In the genomic region with DNA sequence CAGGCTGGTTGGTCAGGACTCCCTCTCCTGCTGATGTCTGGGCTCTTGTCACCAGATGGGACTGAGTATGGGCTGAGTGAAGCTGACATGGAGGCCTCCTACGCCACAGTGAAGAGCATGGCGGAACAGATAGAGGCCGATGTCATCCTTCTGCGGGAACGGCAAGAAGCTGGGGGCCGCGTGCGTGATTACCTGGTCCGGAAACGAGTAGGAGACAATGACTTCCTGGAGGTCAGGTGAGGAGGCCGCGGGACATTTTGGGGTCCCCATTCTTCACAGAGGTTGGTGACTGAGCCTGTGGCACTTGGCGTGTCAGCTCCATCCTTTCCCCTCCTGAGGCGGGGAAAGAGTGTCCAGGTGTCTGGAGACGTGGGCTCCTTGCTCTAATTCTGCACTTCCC, we compare ENCODE assay signal across 18 cellular contexts. TPM values are rescaled to one million over a fixed set of nuclear protein-coding genes. Genes with fewer than 3 reads are reported as not detected.
DNase-seq lines count a peak whose midpoint lies in the region; ATAC-seq and TF ChIP-seq lines count a peak whose summit lies in the region.
"Had no signal": no experiment of that assay in that cellular context is flagged by ENCODE, and none has a peak within 500 bp of the region (broad histone marks: within the 10 kb centered on the region; RNA-seq: fewer than 3 reads in every experiment).

No MANE protein-coding gene starts in this region.

- WGBS in testis, 2 donors = 89 to 94% methylated on average over 13 to 15 of the region's 15 CpGs

- no peaks in the 10 kb centered on the region for H3K9me3 Mint-ChIP-seq in activated naive CD4-positive, alpha-beta T cell treated with anti-CD3 and anti-CD28 coated beads, Interleukin-2, amount 50 U/mL, for 72 hours
- no peaks in the 10 kb centered on the region for H3K9me3 Mint-ChIP-seq in nephron
- H3K9me3 Mint-ChIP-seq: CD4-positive, alpha-beta memory T cell; HFFc6 had no signal

- CTCF ChIA-PET in RWPE1 (lab: Yijun Ruan, JAX) = interaction anchor here (0.7 kb wide), 1 partner anchor 10 kb away, joined by 4 read pairs; no protein-coding TSS in a partner anchor

- intact Hi-C loops in testis (cut with DNase I; ENCODE audit: low total_unique reads) = no loop called here

- peaks cover 0 to 16% of the 10 kb centered on the region in 2 donors for H3K36me3 Mint-ChIP-seq in activated naive CD4-positive, alpha-beta T cell treated with anti-CD3 and anti-CD28 coated beads, Interleukin-2, amount 50 U/mL, for 72 hours
- peaks cover 25% of the 10 kb centered on the region for H3K36me3 Mint-ChIP-seq in nephron (ENCODE audit: low read depth)

- POLR2A ChIA-PET in RWPE1 (lab: Yijun Ruan, JAX; ENCODE audit: low non-redundant PET) = no interaction called here

- H3K9me3 ChIP-seq in testis = no peaks in the 10 kb centered on the region

- H3K27ac Mint-ChIP-seq in activated naive CD4-positive, alpha-beta T cell treated with anti-CD3 and anti-CD28 coated beads, Interleukin-2, amount 50 U/mL, for 72 hours = peak overlapping the region; percentile 75 to 81
- peak overlapping the region in 2 of 3 experiments; percentile 79 to 84 for H3K27ac Mint-ChIP-seq in nephron

- H3K36me3 ChIP-seq in testis (ENCODE audit: low read depth, missing control alignments) = no peaks in the 10 kb centered on the region

- no peaks in the 10 kb centered on the region for H3K27me3 ChIP-seq in testis

- H3K27ac ChIP-seq in RWPE1 (peak overlapping the region; percentile 76), testis (peak overlapping the region; percentile 20 to 25)

- no peak for TF ChIP-seq CTCF in RWPE1 (conservative IDR thresholded peaks at IDR 0.05; ENCODE audit: low read depth)
- no peak for TF ChIP-seq CTCF in nephron (IDR thresholded peaks at IDR 0.05; ENCODE audit: unreplicated experiment in 3 of 3)
- TF ChIP-seq CTCF in testis (IDR thresholded peaks at IDR 0.05) = no peak

- no peak overlapping the region for H3K4me3 Mint-ChIP-seq in nephron
- H3K4me3 Mint-ChIP-seq: HFFc6 had no signal

- no peak for TF ChIP-seq POLR2A in testis (IDR thresholded peaks at IDR 0.05)

- no peak for ATAC-seq in activated naive CD4-positive, alpha-beta T cell treated with anti-CD3 and anti-CD28 coated beads, Interleukin-2, amount 50 U/mL, for 72 hours
- ATAC-seq: HepG2 had no signal

- no peak overlapping the region for H3K4me3 ChIP-seq in testis

- H3K4me1 ChIP-seq in testis = peaks cover 32% of the 10 kb centered on the region

- DNase-seq in activated naive CD4-positive, alpha-beta T cell treated with anti-CD3 and anti-CD28 coated beads, Interleukin-2, amount 50 U/mL, for 72 hours (ENCODE audit: low spot score in 2 of 2) = no peak
- no peak for DNase-seq in activated naive CD4-positive, alpha-beta T cell treated with anti-CD3 and anti-CD28 coated beads, Interleukin-2, amount 50 U/mL, for 16 hours
- no peak for DNase-seq in RWPE1 (ENCODE audit: low spot score)
- no peak for DNase-seq in testis
- no peak for DNase-seq in NCI-H510A treated with DMSO at 0.1 percent for 48 hours (lab: John Stamatoyannopoulos, UW)
- no peak for DNase-seq in amygdala (lab: John Stamatoyannopoulos, UW)
- DNase-seq: GDM1; HFFc6; KBM-7; NCI-H1105 treated with DMSO at 0.1 percent for 48 hours; NCI-H1694; NCI-H2081 treated with DMSO at 0.1 percent for 48 hours; NCI-H748 treated with DMSO at 0.1 percent for 48 hours; NK-92 treated with Interleukin-12 subunit alpha and Interleukin-12 subunit beta, amount 100 ng/mL, for 24 hours; Right ventricle myocardium superior had no signal

- H3K27me3 Mint-ChIP-seq in nephron (ENCODE audit: low read depth) = no peaks in the 10 kb centered on the region
- H3K27me3 Mint-ChIP-seq: CD4-positive, alpha-beta memory T cell had no signal

- H3K4me1 Mint-ChIP-seq in nephron = peaks cover 70% of the 10 kb centered on the region

RNA-seq across cellular contexts. Expression of a gene that starts 10.1 kb away (rescaled TPM):
- total RNA-seq in activated naive CD4-positive, alpha-beta T cell treated with anti-CD3 and anti-CD28 coated beads, Interleukin-2, amount 50 U/mL, for 72 hours = 100 to 1,000 TPM; 109 to 142 TPM
- total RNA-seq in testis = 10 to 100 TPM; 81.5 to 89.8 TPM
- polyA plus RNA-seq in testis (ENCODE audit: insufficient read depth, low read depth, low replicate concordance) = 53.1 TPM

RNA-seq across cellular contexts. Expression of a gene that starts 15.1 kb away (rescaled TPM):
- 10 to 100 TPM; 70.0 to 79.0 TPM for total RNA-seq in activated naive CD4-positive, alpha-beta T cell treated with anti-CD3 and anti-CD28 coated beads, Interleukin-2, amount 50 U/mL, for 72 hours
- 10 to 100 TPM; 70.3 to 91.0 TPM for total RNA-seq in testis
- polyA plus RNA-seq in testis (ENCODE audit: insufficient read depth, low read depth, low replicate concordance) = 40.9 TPM

RNA-seq across cellular contexts. Expression of a gene that starts 34.1 kb away (rescaled TPM):
- total RNA-seq in activated naive CD4-positive, alpha-beta T cell treated with anti-CD3 and anti-CD28 coated beads, Interleukin-2, amount 50 U/mL, for 72 hours = 100 to 1,000 TPM; 116 to 120 TPM
- total RNA-seq in testis = 10 to 100 TPM; 44.3 to 57.6 TPM
- 95.1 TPM for polyA plus RNA-seq in testis (ENCODE audit: insufficient read depth, low read depth, low replicate concordance)

RNA-seq across cellular contexts. Expression of a gene that starts 39.9 kb away (rescaled TPM):
- 100 to 1,000 TPM; 142 to 241 TPM for total RNA-seq in activated naive CD4-positive, alpha-beta T cell treated with anti-CD3 and anti-CD28 coated beads, Interleukin-2, amount 50 U/mL, for 72 hours
- total RNA-seq in testis = 100 to 1,000 TPM; 295 to 331 TPM
- polyA plus RNA-seq in testis (ENCODE audit: insufficient read depth, low read depth, low replicate concordance) = 90.8 TPM

RNA-seq across cellular contexts. Expression of a gene that starts 59.4 kb away (rescaled TPM):
- total RNA-seq in activated naive CD4-positive, alpha-beta T cell treated with anti-CD3 and anti-CD28 coated beads, Interleukin-2, amount 50 U/mL, for 72 hours = 10 to 100 TPM in 1 of 2 donors, 1 to 10 TPM in 1; 5.7 to 19.0 TPM
- total RNA-seq in testis = 10 to 100 TPM; 24.9 to 30.9 TPM
- polyA plus RNA-seq in testis (ENCODE audit: insufficient read depth, low read depth, low replicate concordance) = 50.8 TPM
